ENCODE assay signal across 17 cellular contexts in genomic region chr3:76986876-76987513, GRCh38. TPM values are rescaled to one million over a fixed set of nuclear protein-coding genes. Genes with fewer than 3 reads are reported as not detected.
A peak's percentile ranks its signal among the peaks of the same experiment; 100 is the strongest.
DNase-seq lines count a peak whose midpoint lies in the region; ATAC-seq and TF ChIP-seq lines count a peak whose summit lies in the region.
"Had no signal": no experiment of that assay in that cellular context is flagged by ENCODE, and none has a peak within 500 bp of the region (broad histone marks: within the 10 kb centered on the region; RNA-seq: fewer than 3 reads in every experiment).

No MANE protein-coding gene starts in this region.

- no peak for ATAC-seq in GM18861 (IDR thresholded peaks at IDR 0.05; ENCODE audit: unreplicated experiment)
- ATAC-seq: Right ventricle myocardium inferior had no signal

- TF ChIP-seq CTCF in 22Rv1 (IDR thresholded peaks at IDR 0.05) = peak; percentile 4; the same call in 1 of the 2 replicates
- TF ChIP-seq CTCF in epithelial cell of proximal tubule (conservative IDR thresholded peaks at IDR 0.05; ENCODE audit: low read depth, low read length) = peak; percentile 13

- H3K4me3 ChIP-seq in epithelial cell of proximal tubule (ENCODE audit: low read depth, low read length) = no peak overlapping the region

- DNase-seq in HT1080 (ENCODE audit: low read depth) (peak; percentile 8), RPMI8226 (peak; percentile 12), epithelial cell of proximal tubule (ENCODE audit: low read depth) (no peak), NCI-H187 (lab: John Stamatoyannopoulos, UW) (no peak), NCI-H1048 (lab: John Stamatoyannopoulos, UW) (no peak)
- no peak for DNase-seq in activated naive CD4-positive, alpha-beta T cell treated with anti-CD3 and anti-CD28 coated beads, Interleukin-2, amount 50 U/mL, for 16 hours
- DNase-seq: AML-193; CD4-positive, alpha-beta T cell; DND-41; NCI-H1105 treated with DMSO at 0.1 percent for 48 hours; NCI-H1930; NCI-H524 treated with DMSO at 0.1 percent for 48 hours; SW 1271 had no signal

- no peak overlapping the region for H3K27ac ChIP-seq in 22Rv1

RNA-seq across cellular contexts. Expression of gene ROBO2, which starts 52.9 kb away (rescaled TPM):
- total RNA-seq in HT1080 (2014; rRNA removed; shearing (Covaris generic)) = under 0.01 and 0.17 TPM in 2 replicates
- polyA plus RNA-seq in HT1080 (2015; cell fraction: cytosol; rRNA removed) = 0.10 and 0.20 TPM in 2 replicates
- polyA plus RNA-seq in HT1080 (2015; cell fraction: nucleus; rRNA removed) = 0.53 and 0.71 TPM in 2 replicates
- 0.07 and 0.52 TPM in 2 replicates for total RNA-seq in epithelial cell of proximal tubule
- total RNA-seq: CD4-positive, alpha-beta T cell had no signal
- polyA plus RNA-seq: IgD-negative memory B cell had no signal

Comparison
In these comparisons a context has a peak if more than half of its experiments do, and no peak if none do; other contexts are left out.
1. DNase-seq: peak in HT1080 (single experiment) and RPMI8226 (single experiment); none in epithelial cell of proximal tubule (single experiment), NCI-H187 (0 of 2), activated naive CD4-positive, alpha-beta T cell treated with anti-CD3 and anti-CD28 coated beads, Interleukin-2, amount 50 U/mL, for 16 hours (single experiment) and NCI-H1048 (single experiment).